ENCODE assay signal across 8 cellular contexts in the genomic region with DNA sequence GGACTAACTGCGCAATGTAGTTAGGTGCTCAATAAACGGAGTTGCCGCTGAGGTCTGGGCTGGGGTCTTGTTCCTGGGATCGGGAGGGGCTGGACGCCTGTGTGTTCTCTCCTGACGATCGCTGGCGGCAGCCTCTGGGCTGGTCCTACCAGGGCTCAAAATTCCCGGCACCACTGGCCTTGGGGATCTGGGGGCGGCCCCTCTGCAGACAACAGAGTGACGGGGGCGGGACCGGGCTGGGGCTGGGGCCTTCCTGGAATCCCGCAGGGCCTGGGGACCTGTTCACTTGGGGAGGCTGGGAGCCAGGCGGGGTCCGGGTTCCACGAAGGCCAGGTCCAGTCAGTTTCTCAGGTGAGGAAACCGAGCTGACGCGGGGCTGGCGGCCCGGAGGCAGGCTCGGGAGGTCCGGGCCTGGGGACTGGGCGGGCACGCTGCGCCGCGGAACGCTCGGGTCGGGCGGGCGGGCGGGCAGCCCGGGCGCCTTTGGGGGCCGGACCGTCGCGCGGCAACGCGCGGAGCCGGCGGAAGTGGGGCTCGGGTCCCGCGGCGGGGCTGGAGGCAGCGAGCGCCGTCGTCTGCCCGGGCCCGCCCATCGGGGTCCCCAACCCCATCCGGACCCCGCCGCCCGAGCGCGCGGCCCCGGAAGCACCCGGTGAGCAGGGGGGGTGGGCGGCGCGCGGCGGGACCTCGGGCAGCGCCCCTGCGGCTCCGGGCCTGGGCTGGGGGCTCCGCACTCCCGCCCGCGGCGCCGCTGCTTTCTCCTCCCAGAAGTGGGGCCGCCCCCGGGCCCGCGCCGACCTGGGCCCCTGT. TPM values are rescaled to one million over a fixed set of nuclear protein-coding genes. Genes with fewer than 3 reads are reported as not detected.
A peak's percentile ranks its signal among the peaks of the same experiment; 100 is the strongest.
DNase-seq lines count a peak whose midpoint lies in the region; ATAC-seq and TF ChIP-seq lines count a peak whose summit lies in the region.

A gene (plus strand): TSS at position 524 of the 810 bp plus-strand sequence. CDS start 4,107 bp downstream, outside the sequence.

- no peak for TF ChIP-seq CTCF in liver (IDR thresholded peaks at IDR 0.05; ENCODE audit: low read depth, low read length, missing input control)

- H3K27ac ChIP-seq in liver (ENCODE audit: low read depth in 1 of 2, low read length in 2 of 2) = peak within 1 kb of the TSS; percentile 10 to 50

- H3K27me3 ChIP-seq in liver (ENCODE audit: control insufficient read depth in 4 of 4, insufficient read depth in 4 of 4, low read length in 3 of 4) = no peaks in the 10 kb centered on the region

- DNase-seq in C1 segment of cervical spinal cord (lab: John Stamatoyannopoulos, UW) (peak in 12 of 14 donors; percentile 10 to 85 (median 46)), NAMALWA (ENCODE audit: low spot score) (peak; percentile 68), dermis microvascular lymphatic vessel endothelial cell (ENCODE audit: low read depth in 2 of 2) (peak in 1 of 2 donors; percentile 74), NCI-H524 treated with DMSO at 0.1 percent for 48 hours (lab: John Stamatoyannopoulos, UW) (no peak)
- peak; percentile 66 to 70 for DNase-seq in activated CD4-positive, alpha-beta T cell treated with anti-CD3 and anti-CD28 coated beads, Interleukin-2, amount 50 U/mL, for 48 hours
- peak; percentile 50 to 70 for DNase-seq in stimulated activated CD4-positive, alpha-beta T cell treated with anti-CD3 and anti-CD28 coated beads, Interleukin-2, amount 100 ng/mL, for 48 hours

- peak; percentile 60 for ATAC-seq in GM19351 (IDR thresholded peaks at IDR 0.05; ENCODE audit: unreplicated experiment)

- peak within 1 kb of the TSS; percentile 68 to 95 (median 94) for H3K4me3 ChIP-seq in liver (ENCODE audit: low read depth in 1 of 3, low read length in 3 of 3)

- H3K9me3 ChIP-seq in liver (ENCODE audit: control insufficient read depth in 4 of 4, low read length in 3 of 4) = no peaks in the 10 kb centered on the region

- WGBS in liver = 4% methylated on average over 87 of the region's 87 CpGs

- TF ChIP-seq RAD21 in liver (IDR thresholded peaks at IDR 0.05) = no peak

- peaks cover 0 to 5% (median under 1%) of the 10 kb centered on the region in 4 donors for H3K36me3 ChIP-seq in liver (ENCODE audit: control insufficient read depth in 4 of 4, insufficient read depth in 3 of 4, low read depth in 1 of 4, low read length in 3 of 4)

- H3K4me1 ChIP-seq in liver (ENCODE audit: control insufficient read depth in 4 of 4, insufficient read depth in 4 of 4, low read length in 3 of 4) = peaks cover 5 to 39% (median 14%) of the 10 kb centered on the region in 4 donors

- peak within 1 kb of the TSS; percentile 22 to 95 for H3K9ac ChIP-seq in liver (ENCODE audit: low read depth in 1 of 2, low read length in 2 of 2)

TF ChIP-seq in liver, 16 proteins besides CTCF, POLR2A, EP300 and RAD21:
- TF ChIP-seq, protein P1, sequence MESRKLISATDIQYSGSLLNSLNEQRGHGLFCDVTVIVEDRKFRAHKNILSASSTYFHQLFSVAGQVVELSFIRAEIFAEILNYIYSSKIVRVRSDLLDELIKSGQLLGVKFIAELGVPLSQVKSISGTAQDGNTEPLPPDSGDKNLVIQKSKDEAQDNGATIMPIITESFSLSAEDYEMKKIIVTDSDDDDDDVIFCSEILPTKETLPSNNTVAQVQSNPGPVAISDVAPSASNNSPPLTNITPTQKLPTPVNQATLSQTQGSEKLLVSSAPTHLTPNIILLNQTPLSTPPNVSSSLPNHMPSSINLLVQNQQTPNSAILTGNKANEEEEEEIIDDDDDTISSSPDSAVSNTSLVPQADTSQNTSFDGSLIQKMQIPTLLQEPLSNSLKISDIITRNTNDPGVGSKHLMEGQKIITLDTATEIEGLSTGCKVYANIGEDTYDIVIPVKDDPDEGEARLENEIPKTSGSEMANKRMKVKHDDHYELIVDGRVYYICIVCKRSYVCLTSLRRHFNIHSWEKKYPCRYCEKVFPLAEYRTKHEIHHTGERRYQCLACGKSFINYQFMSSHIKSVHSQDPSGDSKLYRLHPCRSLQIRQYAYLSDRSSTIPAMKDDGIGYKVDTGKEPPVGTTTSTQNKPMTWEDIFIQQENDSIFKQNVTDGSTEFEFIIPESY (IDR thresholded peaks at IDR 0.05) = no peak
- TF ChIP-seq, protein P2, sequence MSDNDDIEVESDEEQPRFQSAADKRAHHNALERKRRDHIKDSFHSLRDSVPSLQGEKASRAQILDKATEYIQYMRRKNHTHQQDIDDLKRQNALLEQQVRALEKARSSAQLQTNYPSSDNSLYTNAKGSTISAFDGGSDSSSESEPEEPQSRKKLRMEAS (IDR thresholded peaks at IDR 0.05) = no peak

RNA-seq across cellular contexts. Expression of the gene that starts here (rescaled TPM):
- total RNA-seq in dermis microvascular lymphatic vessel endothelial cell (12.3 and 28.8 TPM in 2 replicates), liver (100 to 1,000 TPM in 1 of 2 donors, 10 to 100 TPM in 1; 16.8 to 144 TPM)
- 10 to 100 TPM; 18.9 to 22.4 TPM for polyA plus RNA-seq in liver
